ENCODE assay signal across 8 cellular contexts in the genomic region with DNA sequence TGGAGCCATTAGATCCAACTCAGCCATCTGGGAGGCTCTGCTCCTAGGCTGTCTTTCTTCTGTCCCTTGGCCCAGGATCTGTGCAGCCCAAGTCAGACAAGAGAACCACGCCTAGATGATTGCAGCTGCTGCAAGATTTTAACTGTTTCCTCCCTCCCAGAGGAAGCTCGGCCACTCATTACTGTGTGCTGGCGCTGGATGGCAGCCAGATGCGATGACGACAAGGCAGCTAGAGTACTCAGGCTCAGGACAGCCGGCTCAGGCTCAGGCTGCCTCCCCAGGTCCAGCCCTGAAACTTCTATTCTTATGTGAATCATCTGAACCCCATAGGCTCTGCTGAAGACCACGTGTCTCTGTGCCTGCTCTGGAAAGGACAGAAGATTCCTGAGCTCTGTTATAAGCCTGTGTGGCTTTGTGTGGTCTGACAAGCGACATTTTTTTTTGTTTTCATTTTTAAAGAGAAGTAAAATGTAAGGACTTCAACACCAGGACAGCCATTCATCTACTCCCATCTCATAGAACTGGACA. TPM values are rescaled to one million over a fixed set of nuclear protein-coding genes. Genes with fewer than 3 reads are reported as not detected.
DNase-seq lines count a peak whose midpoint lies in the region; ATAC-seq and TF ChIP-seq lines count a peak whose summit lies in the region.

No MANE protein-coding gene starts in this region.

- no peak for TF ChIP-seq CTCF in lower leg skin (IDR thresholded peaks at IDR 0.05)

- H3K4me1 ChIP-seq in HAP-1, result peaks cover 38% of the 10 kb centered on the region

- H3K4me3 Mint-ChIP-seq in stimulated activated effector memory CD8-positive, alpha-beta T cell treated with anti-CD3 and anti-CD28 coated beads, Interleukin-12 subunit alpha, Interleukin-12 subunit beta, amount 100 ng/mL, for 72 hours, result no peak overlapping the region

- no peaks in the 10 kb centered on the region for H3K27me3 ChIP-seq in HAP-1 (ENCODE audit: low read depth)

- WGBS in lower leg skin, 2 donors, result 0 to 10% methylated on average over 8 of the region's 8 CpGs

- H3K4me1 Mint-ChIP-seq in stimulated activated effector memory CD8-positive, alpha-beta T cell treated with anti-CD3 and anti-CD28 coated beads, Interleukin-12 subunit alpha, Interleukin-12 subunit beta, amount 100 ng/mL, for 72 hours, result peaks cover 17% of the 10 kb centered on the region

- peaks cover 6% of the 10 kb centered on the region for H3K36me3 Mint-ChIP-seq in stimulated activated effector memory CD8-positive, alpha-beta T cell treated with anti-CD3 and anti-CD28 coated beads, Interleukin-12 subunit alpha, Interleukin-12 subunit beta, amount 100 ng/mL, for 72 hours

- H3K4me3 ChIP-seq in HAP-1 (peak overlapping the region; percentile 23), lower leg skin (ENCODE audit: low read depth, poor library complexity, severe bottlenecking) (peak overlapping the region; percentile 16)

- no peaks in the 10 kb centered on the region for H3K9me3 ChIP-seq in HAP-1

- no peak for TF ChIP-seq POLR2A in lower leg skin (IDR thresholded peaks at IDR 0.05)

- intact Hi-C loops in lower leg skin (cut with DNase I; ENCODE audit: low total_unique reads), result no loop called here

- H3K36me3 ChIP-seq in HAP-1 (replicated peaks), result no peaks in the 10 kb centered on the region

- DNase-seq in ELF-1 (ENCODE audit: low read depth, low spot score) (peak; percentile 92), HAP-1 (ENCODE audit: low spot score in 2 of 2) (peak; percentile 93 to 95), NAMALWA (ENCODE audit: low spot score) (peak; percentile 55), SKM-1 (lab: John Stamatoyannopoulos, UW; ENCODE audit: unreplicated experiment) (peak; percentile 85), dermis microvascular lymphatic vessel endothelial cell (ENCODE audit: low read depth in 2 of 2) (peak; percentile 90 to 98), lower leg skin (ENCODE audit: low spot score in 2 of 2) (peak; percentile 93 to 98)
- no peak for DNase-seq in stimulated activated effector memory CD8-positive, alpha-beta T cell treated with anti-CD3 and anti-CD28 coated beads, Interleukin-12 subunit alpha, Interleukin-12 subunit beta, amount 100 ng/mL, for 72 hours (ENCODE audit: low spot score in 2 of 2)
- no peak for DNase-seq in activated CD4-positive, CD25-positive, alpha-beta regulatory T cell (lab: John Stamatoyannopoulos, UW)

- no peak overlapping the region for H3K27ac Mint-ChIP-seq in stimulated activated effector memory CD8-positive, alpha-beta T cell treated with anti-CD3 and anti-CD28 coated beads, Interleukin-12 subunit alpha, Interleukin-12 subunit beta, amount 100 ng/mL, for 72 hours

- in situ Hi-C loops in HAP-1 (cut with MboI; ENCODE audit: low sequenced_read_pairs), result no loop called here

- peak; percentile 69 for ATAC-seq in stimulated activated effector memory CD8-positive, alpha-beta T cell treated with anti-CD3 and anti-CD28 coated beads, Interleukin-12 subunit alpha, Interleukin-12 subunit beta, amount 100 ng/mL, for 72 hours

- H3K9me3 Mint-ChIP-seq in stimulated activated effector memory CD8-positive, alpha-beta T cell treated with anti-CD3 and anti-CD28 coated beads, Interleukin-12 subunit alpha, Interleukin-12 subunit beta, amount 100 ng/mL, for 72 hours, result no peaks in the 10 kb centered on the region

RNA-seq across cellular contexts. Expression of a gene that starts 32.1 kb away (rescaled TPM):
- total RNA-seq in dermis microvascular lymphatic vessel endothelial cell, result 0.13 TPM in 1 of 2 replicates, not detected in the other
- 1 to 10 TPM in 3 of 4 donors, under 1 TPM in 1; 0.25 to 3.1 (median 1.5) TPM for total RNA-seq in lower leg skin

RNA-seq across cellular contexts. Expression of a gene that starts 32.5 kb away (rescaled TPM):
- total RNA-seq in dermis microvascular lymphatic vessel endothelial cell (41.5 and 58.3 TPM in 2 replicates), lower leg skin (10 to 100 TPM; 33.2 to 80.1 (median 48.9) TPM)

RNA-seq across cellular contexts. Expression of a gene that starts 47.9 kb away (rescaled TPM):
- total RNA-seq in dermis microvascular lymphatic vessel endothelial cell, result 25.4 and 37.0 TPM in 2 replicates
- 10 to 100 TPM in 3 of 4 donors, 1 to 10 TPM in 1; 6.0 to 34.6 (median 21.2) TPM for total RNA-seq in lower leg skin

Comparison
In these comparisons a context has a peak if more than half of its experiments do, and no peak if none do; other contexts are left out.
1. DNase-seq: peak in ELF-1 (single experiment), HAP-1 (2 of 2), NAMALWA (single experiment), SKM-1 (single experiment), dermis microvascular lymphatic vessel endothelial cell (2 of 2) and lower leg skin (2 of 2); none in stimulated activated effector memory CD8-positive, alpha-beta T cell treated with anti-CD3 and anti-CD28 coated beads, Interleukin-12 subunit alpha, Interleukin-12 subunit beta, amount 100 ng/mL, for 72 hours (0 of 2) and activated CD4-positive, CD25-positive, alpha-beta regulatory T cell (0 of 4).